17 cellular contexts compared by ENCODE assay signal in the genomic region with DNA sequence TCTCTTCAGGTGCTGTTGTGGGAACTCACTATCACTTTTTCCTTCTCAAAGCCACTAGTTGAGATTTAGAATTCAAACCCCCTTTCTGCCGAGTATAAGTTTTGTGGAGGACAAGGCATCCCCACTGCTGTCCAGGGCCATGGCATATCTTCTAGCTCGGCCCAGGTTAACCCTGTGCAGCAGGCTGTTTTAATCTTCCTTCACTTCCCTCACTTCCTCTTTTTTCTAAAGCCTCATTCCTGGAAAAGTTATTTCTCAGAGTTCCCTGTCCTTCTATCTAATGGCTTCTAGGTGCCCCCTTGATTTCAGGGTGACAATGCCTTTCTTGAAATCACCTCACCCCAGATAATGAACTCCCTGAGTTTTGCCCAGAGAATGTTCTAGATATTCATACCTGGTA.
"Had no signal": no experiment of that assay in that cellular context is flagged by ENCODE, and none has a peak within 500 bp of the region (broad histone marks: within the 10 kb centered on the region; RNA-seq: fewer than 3 reads in every experiment).

No MANE protein-coding gene starts in this region.

- H3K36me3 Mint-ChIP-seq: activated CD4-positive, alpha-beta memory T cell treated with anti-CD3 and anti-CD28 coated beads for 36 hours; activated naive CD4-positive, alpha-beta T cell treated with anti-CD3 and anti-CD28 coated beads, Interleukin-2, amount 10 ng/mL, durations not matched to agents 7 days and 5 days; activated naive CD8-positive, alpha-beta T cell treated with anti-CD3 and anti-CD28 coated beads for 36 hours had no signal

- H3K9me2 ChIP-seq: SK-N-SH had no signal

- H3K4me2 ChIP-seq: SK-N-SH had no signal

- H3K27me3 Mint-ChIP-seq: activated naive CD8-positive, alpha-beta T cell treated with anti-CD3 and anti-CD28 coated beads for 36 hours had no signal

- H3K4me1 Mint-ChIP-seq: activated CD4-positive, alpha-beta T cell treated with anti-CD3 and anti-CD28 coated beads, Interleukin-2, amount 10 ng/mL, durations not matched to agents 7 days and 5 days; activated naive CD4-positive, alpha-beta T cell treated with anti-CD3 and anti-CD28 coated beads, Interleukin-2, amount 10 ng/mL, durations not matched to agents 7 days and 5 days; activated naive CD8-positive, alpha-beta T cell treated with anti-CD3 and anti-CD28 coated beads for 36 hours had no signal

- DNase-seq: activated CD4-positive, alpha-beta memory T cell treated with anti-CD3 and anti-CD28 coated beads for 36 hours; activated CD4-positive, alpha-beta T cell treated with anti-CD3 and anti-CD28 coated beads, Interleukin-2, amount 10 ng/mL, durations not matched to agents 7 days and 5 days; activated CD4-positive, CD25-positive, alpha-beta regulatory T cell; activated CD8-positive, alpha-beta memory T cell treated with anti-CD3 and anti-CD28 coated beads for 24 hours; activated effector memory CD4-positive, alpha-beta T cell treated with anti-CD3 and anti-CD28 coated beads, Interleukin-2, amount 50 U/mL, for 16 hours; activated naive CD4-positive, alpha-beta T cell treated with anti-CD3 and anti-CD28 coated beads, Interleukin-2, amount 10 ng/mL, durations not matched to agents 7 days and 5 days; activated naive CD8-positive, alpha-beta T cell treated with anti-CD3 and anti-CD28 coated beads for 36 hours; activated T-cell treated with anti-CD3 and anti-CD28 coated beads, Interleukin-2, amount 50 U/mL, for 4 hours; cerebellar nuclear complex; NCI-H1105 treated with DMSO at 0.1 percent for 48 hours; NCI-H1436 treated with DMSO at 0.1 percent for 48 hours; NCI-H187; NCI-H2081; NK-92 treated with Interleukin-12 subunit alpha and Interleukin-12 subunit beta, amount 100 ng/mL, for 24 hours; PC-3; SK-N-SH; T-helper 1 cell had no signal

- H3K4me3 Mint-ChIP-seq: activated CD4-positive, alpha-beta memory T cell treated with anti-CD3 and anti-CD28 coated beads for 36 hours; activated CD4-positive, alpha-beta T cell treated with anti-CD3 and anti-CD28 coated beads, Interleukin-2, amount 10 ng/mL, durations not matched to agents 7 days and 5 days; activated naive CD4-positive, alpha-beta T cell treated with anti-CD3 and anti-CD28 coated beads, Interleukin-2, amount 10 ng/mL, durations not matched to agents 7 days and 5 days; activated naive CD8-positive, alpha-beta T cell treated with anti-CD3 and anti-CD28 coated beads for 36 hours; activated T-cell treated with anti-CD3 and anti-CD28 coated beads, Interleukin-2, amount 50 U/mL, for 4 hours had no signal

- ATAC-seq: activated T-cell treated with anti-CD3 and anti-CD28 coated beads, Interleukin-2, amount 50 U/mL, for 4 hours; PC-3 had no signal

- H3K27ac Mint-ChIP-seq: activated CD4-positive, alpha-beta memory T cell treated with anti-CD3 and anti-CD28 coated beads for 36 hours; activated CD4-positive, alpha-beta T cell treated with anti-CD3 and anti-CD28 coated beads, Interleukin-2, amount 10 ng/mL, durations not matched to agents 7 days and 5 days; activated naive CD4-positive, alpha-beta T cell treated with anti-CD3 and anti-CD28 coated beads, Interleukin-2, amount 10 ng/mL, durations not matched to agents 7 days and 5 days; activated naive CD8-positive, alpha-beta T cell treated with anti-CD3 and anti-CD28 coated beads for 36 hours had no signal

- H3K9me3 ChIP-seq: SK-N-SH had no signal

- H3K9me3 Mint-ChIP-seq: activated CD4-positive, alpha-beta T cell treated with anti-CD3 and anti-CD28 coated beads, Interleukin-2, amount 10 ng/mL, durations not matched to agents 7 days and 5 days; activated naive CD4-positive, alpha-beta T cell treated with anti-CD3 and anti-CD28 coated beads, Interleukin-2, amount 10 ng/mL, durations not matched to agents 7 days and 5 days; activated T-cell treated with anti-CD3 and anti-CD28 coated beads, Interleukin-2, amount 50 U/mL, for 4 hours had no signal
